In genomic region chr22:21981874-21982273, GRCh38 we compare ENCODE assay signal across 8 cellular contexts. TPM values are rescaled to one million over a fixed set of nuclear protein-coding genes. Genes with fewer than 3 reads are reported as not detected.
DNase-seq lines count a peak whose midpoint lies in the region; ATAC-seq and TF ChIP-seq lines count a peak whose summit lies in the region.

No MANE protein-coding gene starts in this region.

- peaks cover 2% of the 10 kb centered on the region for H3K27me3 Mint-ChIP-seq in endothelial cell (ENCODE audit: unreplicated experiment)

- H3K4me2 ChIP-seq in BLaER1 (peak overlapping the region; percentile 99), neural cell (ENCODE audit: low read length) (peak overlapping the region; percentile 97)

- H3K9me3 Mint-ChIP-seq in endothelial cell (ENCODE audit: unreplicated experiment) = no peaks in the 10 kb centered on the region

- CTCF ChIA-PET in GM10248 (lab: Yijun Ruan, JAX) = interaction anchor here (0.8 to 3.3 kb wide), 4 partner anchors 10 to 44 kb away, joined by 3 to 47 read pairs (median 12); no protein-coding TSS in a partner anchor

- peaks cover 23% of the 10 kb centered on the region for H3K4me1 Mint-ChIP-seq in endothelial cell (ENCODE audit: unreplicated experiment)

- H3K4me3 ChIP-seq in BLaER1 (peak overlapping the region; percentile 100), NT2/D1 (ENCODE audit: insufficient read length, low read depth) (peak overlapping the region; percentile 71), neural cell (ENCODE audit: low read length) (peak overlapping the region; percentile 96)

- no peak for TF ChIP-seq EP300 in neural cell (conservative IDR thresholded peaks at IDR 0.05; ENCODE audit: poor library complexity, severe bottlenecking)

- H3K9ac ChIP-seq in BLaER1 (peak overlapping the region; percentile 97), NT2/D1 (ENCODE audit: insufficient read length, low read depth) (peak overlapping the region; percentile 95), neural cell (ENCODE audit: low read length) (peak overlapping the region; percentile 88)

- H3K9me2 ChIP-seq in neural cell (ENCODE audit: insufficient read depth, low read length) = no peaks in the 10 kb centered on the region

- peaks cover 33% of the 10 kb centered on the region for H3K36me3 ChIP-seq in BLaER1
- peaks cover 34% of the 10 kb centered on the region for H3K36me3 ChIP-seq in NT2/D1 (ENCODE audit: insufficient read depth, insufficient read length, low read length)
- no peaks in the 10 kb centered on the region for H3K36me3 ChIP-seq in neural cell (ENCODE audit: insufficient read depth, low read length)

- POLR2A ChIA-PET in GM10248 (lab: Yijun Ruan, JAX) = no interaction called here

- DNase-seq in NT2/D1 (ENCODE audit: low read depth, low spot score) (no peak), endothelial cell (ENCODE audit: low spot score) (no peak), NCI-H1092 (lab: John Stamatoyannopoulos, UW) (no peak), NCI-H345 (lab: John Stamatoyannopoulos, UW) (no peak), GM10248 (ENCODE audit: extremely low spot score) (no peak)

- H3K27ac ChIP-seq in BLaER1 = peak overlapping the region; percentile 95
- H3K27ac ChIP-seq in neural cell (ENCODE audit: low read length) = no peak overlapping the region

- H3K27ac Mint-ChIP-seq in endothelial cell (ENCODE audit: unreplicated experiment) = peak overlapping the region; percentile 5

- H2AFZ ChIP-seq in neural cell (ENCODE audit: low read depth, low read length) = no peak overlapping the region

- no peak for TF ChIP-seq CTCF in endothelial cell (IDR thresholded peaks at IDR 0.05; ENCODE audit: unreplicated experiment)
- no peak for TF ChIP-seq CTCF in neural cell (IDR thresholded peaks at IDR 0.05; ENCODE audit: poor library complexity, severe bottlenecking)
- no peak for TF ChIP-seq CTCF in GM10248 (IDR thresholded peaks at IDR 0.05; ENCODE audit: control extremely low read depth, extremely low read depth, low read depth, missing control alignments)

- TF ChIP-seq RAD21 in neural cell (conservative IDR thresholded peaks at IDR 0.05) = no peak

- H3K79me2 ChIP-seq in neural cell (replicated peaks; ENCODE audit: insufficient read depth, low read length) = peaks cover 16% of the 10 kb centered on the region

- H3K27me3 ChIP-seq in BLaER1 = no peaks in the 10 kb centered on the region
- H3K27me3 ChIP-seq in NT2/D1 (ENCODE audit: insufficient read depth, insufficient read length) = peaks cover 13% of the 10 kb centered on the region
- no peaks in the 10 kb centered on the region for H3K27me3 ChIP-seq in neural cell (ENCODE audit: insufficient read depth, low read depth, low read length)

- peaks cover 48% of the 10 kb centered on the region; the same call in 1 of the 2 replicates for H4K20me1 ChIP-seq in BLaER1
- H4K20me1 ChIP-seq in neural cell (ENCODE audit: insufficient read depth) = no peaks in the 10 kb centered on the region

- H3K4me1 ChIP-seq in BLaER1 (peaks cover 20% of the 10 kb centered on the region), NT2/D1 (ENCODE audit: insufficient read depth, insufficient read length) (no peaks in the 10 kb centered on the region)

- ATAC-seq in GM19351 (IDR thresholded peaks at IDR 0.05; ENCODE audit: unreplicated experiment) = no peak

- H3K36me3 Mint-ChIP-seq in endothelial cell (ENCODE audit: low read depth, unreplicated experiment) = no peaks in the 10 kb centered on the region

- H3K9me3 ChIP-seq in BLaER1 = no peaks in the 10 kb centered on the region
- H3K9me3 ChIP-seq in NT2/D1 (ENCODE audit: insufficient read depth, low read length) = no peaks in the 10 kb centered on the region
- H3K9me3 ChIP-seq in neural cell (ENCODE audit: low read length) = no peaks in the 10 kb centered on the region

- H3K4me3 Mint-ChIP-seq in endothelial cell (ENCODE audit: unreplicated experiment) = peak overlapping the region; percentile 94

- H3F3A ChIP-seq in neural cell (ENCODE audit: insufficient read depth, low read length, poor library complexity, severe bottlenecking) = no peaks in the 10 kb centered on the region

TF ChIP-seq in neural cell, 6 proteins besides CTCF, POLR2A, EP300 and RAD21:
- TF ChIP-seq REST (IDR thresholded peaks at IDR 0.05; ENCODE audit: borderline replicate concordance) = no peak
- TF ChIP-seq EZH2 (IDR thresholded peaks at IDR 0.05; ENCODE audit: borderline replicate concordance, insufficient read depth, low read length, poor library complexity, severe bottlenecking) = no peak
- no peak for TF ChIP-seq POLR2AphosphoS5 (IDR thresholded peaks at IDR 0.05)
- TF ChIP-seq MXI1 (conservative IDR thresholded peaks at IDR 0.05; ENCODE audit: poor library complexity, severe bottlenecking) = no peak
- no peak for TF ChIP-seq TAF1 (IDR thresholded peaks at IDR 0.05; ENCODE audit: low read depth)
- TF ChIP-seq SMC3 (conservative IDR thresholded peaks at IDR 0.05; ENCODE audit: poor library complexity) = no peak

RNA-seq across cellular contexts. Expression of gene TOP3B, which starts 0.7 kb away (rescaled TPM):
- 55.6 TPM for total RNA-seq in endothelial cell (ENCODE audit: unreplicated experiment)
- polyA plus RNA-seq in neural cell = 33.7 and 37.9 TPM in 2 replicates
- polyA minus RNA-seq in neural cell = 36.3 and 38.9 TPM in 2 replicates

RNA-seq across cellular contexts. Expression of gene PPM1F, which starts 29.2 kb away (rescaled TPM):
- total RNA-seq in endothelial cell (ENCODE audit: unreplicated experiment) = 244 TPM
- 28.3 and 29.7 TPM in 2 replicates for polyA plus RNA-seq in neural cell
- 36.8 and 44.8 TPM in 2 replicates for polyA minus RNA-seq in neural cell
